ENCODE assay signal across 15 cellular contexts in the genomic region with DNA sequence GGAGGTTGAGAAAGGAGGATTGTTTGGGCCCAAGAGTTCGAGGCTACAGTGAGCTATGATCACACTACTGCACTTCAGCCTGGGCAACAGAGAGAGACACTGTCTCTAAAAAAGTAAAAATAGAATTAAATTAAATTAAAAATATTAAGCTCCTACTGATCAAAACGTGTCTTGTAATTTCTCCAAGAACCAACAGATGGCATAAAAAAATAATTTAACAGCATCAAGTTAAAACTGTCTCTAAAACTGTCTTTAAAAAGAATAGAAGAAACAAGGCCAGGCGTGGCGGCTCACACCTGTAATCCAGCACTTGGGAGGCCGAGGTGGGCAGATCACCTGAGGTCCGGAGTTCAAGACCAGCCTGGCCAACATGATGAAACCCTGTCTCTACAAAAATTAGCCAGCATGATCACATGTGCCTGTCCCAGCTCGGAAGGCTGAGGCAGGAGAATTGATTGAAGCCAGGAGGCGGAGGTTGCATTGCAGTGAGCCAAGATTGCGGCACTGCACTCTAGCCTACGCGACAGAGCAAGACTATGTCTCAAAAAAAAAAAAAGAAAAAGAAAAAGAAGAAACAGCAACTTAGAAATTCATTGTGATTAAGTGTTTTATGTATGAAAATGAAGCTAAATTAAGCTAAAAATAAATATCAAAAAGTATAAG. TPM values are rescaled to one million over a fixed set of nuclear protein-coding genes. Genes with fewer than 3 reads are reported as not detected.
A peak's percentile ranks its signal among the peaks of the same experiment; 100 is the strongest.
DNase-seq lines count a peak whose midpoint lies in the region; TF ChIP-seq lines count a peak whose summit lies in the region.
"Had no signal": no experiment of that assay in that cellular context is flagged by ENCODE, and none has a peak within 500 bp of the region (broad histone marks: within the 10 kb centered on the region; RNA-seq: fewer than 3 reads in every experiment).

No MANE protein-coding gene starts in this region.

- H3K9me3 Mint-ChIP-seq in HFFc6 (no peaks in the 10 kb centered on the region), chondrocyte (ENCODE audit: low read depth) (no peaks in the 10 kb centered on the region)
- no peaks in the 10 kb centered on the region for H3K9me3 Mint-ChIP-seq in activated CD4-positive, alpha-beta memory T cell treated with anti-CD3 and anti-CD28 coated beads for 36 hours
- H3K9me3 Mint-ChIP-seq: CD4-positive, alpha-beta memory T cell had no signal

- H3K4me1 Mint-ChIP-seq in HFFc6 (ENCODE audit: low read depth) = no peaks in the 10 kb centered on the region
- H3K4me1 Mint-ChIP-seq in chondrocyte (ENCODE audit: low read depth) = no peaks in the 10 kb centered on the region
- no peaks in the 10 kb centered on the region for H3K4me1 Mint-ChIP-seq in activated CD4-positive, alpha-beta memory T cell treated with anti-CD3 and anti-CD28 coated beads for 36 hours (ENCODE audit: low read depth)

- H3K79me2 ChIP-seq in Karpas-422 (ENCODE audit: low read length) = peaks cover 76% of the 10 kb centered on the region

- H3K4me3 Mint-ChIP-seq in HFFc6 (no peak overlapping the region), chondrocyte (ENCODE audit: unreplicated experiment) (no peak overlapping the region)
- H3K4me3 Mint-ChIP-seq in activated CD4-positive, alpha-beta memory T cell treated with anti-CD3 and anti-CD28 coated beads for 36 hours = no peak overlapping the region
- H3K4me3 Mint-ChIP-seq: CD4-positive, alpha-beta memory T cell had no signal

- TF ChIP-seq CTCF in A673 (conservative IDR thresholded peaks at IDR 0.05; ENCODE audit: low read depth, low read length) = 0 out of 2 replicates have a peak, but pooled peaks have one; percentile 11
- peak; percentile 59 for TF ChIP-seq CTCF in HFFc6 (IDR thresholded peaks at IDR 0.05)
- peak; percentile 60 for TF ChIP-seq CTCF in chondrocyte (IDR thresholded peaks at IDR 0.05)

- peak overlapping the region; percentile 18; the same call in 1 of the 2 replicates for H3K27ac Mint-ChIP-seq in HFFc6
- H3K27ac Mint-ChIP-seq in chondrocyte (ENCODE audit: unreplicated experiment) = no peak overlapping the region
- H3K27ac Mint-ChIP-seq in activated CD4-positive, alpha-beta memory T cell treated with anti-CD3 and anti-CD28 coated beads for 36 hours = no peak overlapping the region
- H3K27ac Mint-ChIP-seq: CD4-positive, alpha-beta memory T cell had no signal

- DNase-seq in A673 (ENCODE audit: low spot score) (no peak), HFFc6 (no peak), chondrocyte (ENCODE audit: low spot score) (no peak), head of caudate nucleus (peak in 30 of 42 donors; percentile 13 to 73 (median 36)), NCI-H446 treated with DMSO at 0.1 percent for 48 hours (lab: John Stamatoyannopoulos, UW) (no peak), NCI-H2227 treated with DMSO at 0.1 percent for 48 hours (lab: John Stamatoyannopoulos, UW) (no peak), Karpas-422 (no peak)
- DNase-seq in activated CD4-positive, alpha-beta memory T cell treated with anti-CD3 and anti-CD28 coated beads for 36 hours = no peak
- DNase-seq: BE2C; CD4-positive, alpha-beta memory T cell; COR-L47; DMS153; DND-41 had no signal

- H3K9me2 ChIP-seq in Karpas-422 (replicated peaks; ENCODE audit: insufficient read depth, low read length) = no peaks in the 10 kb centered on the region

- H3K36me3 ChIP-seq in A673 (ENCODE audit: insufficient read depth, low read length, poor library complexity, severe bottlenecking) (peaks cover 46% of the 10 kb centered on the region), Karpas-422 (ENCODE audit: insufficient read depth, low read length) (peaks cover 49% of the 10 kb centered on the region)

- H4K20me1 ChIP-seq in Karpas-422 (ENCODE audit: insufficient read depth, low read depth, low read length) = 0 out of 2 replicates have a peak, but pooled peaks cover 9% of the 10 kb centered on the region

- H3K4me3 ChIP-seq in A673 (ENCODE audit: low read depth, low read length, poor library complexity, severe bottlenecking) (no peak overlapping the region), Karpas-422 (ENCODE audit: low read length) (no peak overlapping the region)

- CTCF ChIA-PET in A673 (lab: Charles Lee) = interaction anchor here (0.6 to 0.7 kb wide), 2 partner anchors 11 to 328 kb away, joined by 3 to 4 read pairs; no protein-coding TSS in a partner anchor
- CTCF ChIA-PET in activated CD4-positive, alpha-beta memory T cell treated with anti-CD3 and anti-CD28 coated beads for 36 hours (lab: Charles Lee) = interaction anchor here (0.6 kb wide), 1 partner anchor 657 kb away, joined by 3 read pairs; no protein-coding TSS in a partner anchor

- H3K9me3 ChIP-seq in A673 (ENCODE audit: low read depth, low read length, poor library complexity, severe bottlenecking) (no peaks in the 10 kb centered on the region), Karpas-422 (ENCODE audit: low read length) (no peaks in the 10 kb centered on the region)
- H3K9me3 ChIP-seq: BE2C had no signal

- H3K27ac ChIP-seq in A673 (ENCODE audit: low read depth, low read length, poor library complexity, severe bottlenecking) (no peak overlapping the region), Karpas-422 (ENCODE audit: low read length) (no peak overlapping the region)
- H3K27ac ChIP-seq: C4-2B, HL-60 had no signal

- H3K27me3 Mint-ChIP-seq in HFFc6 (ENCODE audit: insufficient read depth) (no peaks in the 10 kb centered on the region; the same call in 1 of the 2 replicates), chondrocyte (ENCODE audit: low read depth) (no peaks in the 10 kb centered on the region)
- no peaks in the 10 kb centered on the region for H3K27me3 Mint-ChIP-seq in activated CD4-positive, alpha-beta memory T cell treated with anti-CD3 and anti-CD28 coated beads for 36 hours
- H3K27me3 Mint-ChIP-seq: CD4-positive, alpha-beta memory T cell had no signal

- H2AFZ ChIP-seq in Karpas-422 (ENCODE audit: low read length) = no peak overlapping the region

- POLR2A ChIA-PET in A673 (lab: Charles Lee; ENCODE audit: low non-redundant PET) = no interaction called here
- POLR2A ChIA-PET in activated CD4-positive, alpha-beta memory T cell treated with anti-CD3 and anti-CD28 coated beads for 36 hours (lab: Charles Lee) = no interaction called here

- no peak overlapping the region for H3K4me2 ChIP-seq in Karpas-422 (ENCODE audit: low read depth, low read length, poor library complexity, severe bottlenecking)

- H3K27me3 ChIP-seq in A673 (replicated peaks; ENCODE audit: insufficient read depth, low read depth, low read length, poor library complexity) (no peaks in the 10 kb centered on the region), Karpas-422 (ENCODE audit: low read length) (no peaks in the 10 kb centered on the region)
- H3K27me3 ChIP-seq: BE2C had no signal

- intact Hi-C loops in A673 (cut with micrococcal nuclease; ENCODE audit: unreplicated experiment) = no loop called here
- intact Hi-C loops in head of caudate nucleus (cut with DNase I) = no loop called here
- intact Hi-C loops in activated CD4-positive, alpha-beta memory T cell treated with anti-CD3 and anti-CD28 coated beads for 36 hours (cut with micrococcal nuclease) = no loop called here

- peaks cover 14% of the 10 kb centered on the region; the same call in 1 of the 2 replicates for H3K36me3 Mint-ChIP-seq in HFFc6 (ENCODE audit: low read depth)
- peaks cover 10% of the 10 kb centered on the region for H3K36me3 Mint-ChIP-seq in chondrocyte (ENCODE audit: low read depth)
- H3K36me3 Mint-ChIP-seq in activated CD4-positive, alpha-beta memory T cell treated with anti-CD3 and anti-CD28 coated beads for 36 hours = peaks cover 30% of the 10 kb centered on the region

- no peak overlapping the region for H3K9ac ChIP-seq in Karpas-422 (ENCODE audit: low read length)

- BruUV-seq in A673 (replicated peaks; lab: Mats Ljungman, UMichigan) = no TSS peak

- H3K4me1 ChIP-seq in A673 (ENCODE audit: insufficient read depth, low read length, poor library complexity, severe bottlenecking) (no peaks in the 10 kb centered on the region), Karpas-422 (ENCODE audit: low read length) (no peaks in the 10 kb centered on the region)
- H3K4me1 ChIP-seq: BE2C had no signal

RNA-seq across cellular contexts. Expression of gene MTPAP, which starts 24.5 kb away (rescaled TPM):
- 54.8 and 57.0 TPM in 2 replicates for total RNA-seq in A673 (2021)
- 10 to 100 TPM; 20.3 to 22.9 (median 21.9) TPM for total RNA-seq in HFFc6 (2021; fragmentation: NEBNext Ultra II Directional; extraction: Animal tissue kit (Norgen Biotek cat#: 25700))
- 18.0 to 24.2 TPM (median 18.3 TPM) in 3 replicates for total RNA-seq in chondrocyte
- 10 to 100 TPM; 35.1 to 35.4 TPM for total RNA-seq in activated CD4-positive, alpha-beta memory T cell treated with anti-CD3 and anti-CD28 coated beads for 36 hours
- total RNA-seq in Karpas-422 (2014; rRNA removed; shearing (Covaris generic); ENCODE audit: low replicate concordance) = 15.0 and 34.1 TPM in 2 replicates

Comparison
In these comparisons a context has a peak if more than half of its experiments do, and no peak if none do; other contexts are left out.
1. DNase-seq: peak in head of caudate nucleus (30 of 42); none in A673 (single experiment), HFFc6 (single experiment), chondrocyte (single experiment), activated CD4-positive, alpha-beta memory T cell treated with anti-CD3 and anti-CD28 coated beads for 36 hours (single experiment), NCI-H446 treated with DMSO at 0.1 percent for 48 hours (single experiment), NCI-H2227 treated with DMSO at 0.1 percent for 48 hours (single experiment) and Karpas-422 (single experiment).
2. Peak in every context shown above with its lines, with median percentiles within 50 percentile points of each other: CTCF ChIP-seq.